ENCODE assay signal across 13 cellular contexts in the genomic region with DNA sequence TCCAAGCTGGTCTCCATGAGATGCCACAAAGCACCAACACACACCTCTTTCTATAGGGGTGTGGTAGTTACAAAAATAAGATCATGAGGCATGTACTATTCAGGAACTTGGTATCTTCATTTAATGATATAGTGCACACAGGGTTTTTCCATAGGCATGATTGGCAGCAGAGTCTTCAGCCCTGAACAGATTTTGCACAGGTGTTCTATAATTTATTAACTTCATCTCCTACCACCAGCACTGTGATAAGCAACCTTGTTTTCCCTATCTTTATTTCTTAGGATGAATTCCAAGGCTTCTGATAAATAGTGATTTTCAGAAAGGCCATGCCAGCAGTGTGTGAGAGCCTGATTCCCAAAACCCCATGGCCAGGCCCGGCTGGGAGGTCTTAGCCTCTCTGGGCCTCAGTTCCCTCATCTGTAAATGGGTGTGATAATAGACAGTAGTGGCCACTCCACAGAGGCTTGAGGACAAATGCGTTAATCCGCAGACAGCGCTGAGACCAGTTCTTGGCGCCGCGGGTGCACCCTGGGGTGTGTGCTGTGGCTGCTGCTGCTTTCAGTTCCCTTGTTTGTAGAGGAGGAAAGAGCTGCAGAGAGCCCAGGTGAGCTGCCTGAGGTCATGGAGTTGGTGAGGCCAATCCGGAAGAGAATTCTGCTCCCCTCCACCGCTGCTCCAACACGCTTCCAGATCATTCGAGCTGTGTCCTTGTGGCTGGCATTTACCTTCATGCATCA. TPM values are rescaled to one million over a fixed set of nuclear protein-coding genes. Genes with fewer than 3 reads are reported as not detected.
DNase-seq lines count a peak whose midpoint lies in the region; ATAC-seq and TF ChIP-seq lines count a peak whose summit lies in the region.
"Had no signal": no experiment of that assay in that cellular context is flagged by ENCODE, and none has a peak within 500 bp of the region (broad histone marks: within the 10 kb centered on the region; RNA-seq: fewer than 3 reads in every experiment).

No MANE protein-coding gene starts in this region.

- H3K27me3 Mint-ChIP-seq in T-helper 17 cell = no peaks in the 10 kb centered on the region
- no peaks in the 10 kb centered on the region for H3K27me3 Mint-ChIP-seq in activated CD4-positive, alpha-beta memory T cell treated with anti-CD3 and anti-CD28 coated beads for 36 hours

- H3K27ac Mint-ChIP-seq in activated naive CD4-positive, alpha-beta T cell treated with anti-CD3 and anti-CD28 coated beads, Interleukin-2, amount 50 U/mL, for 72 hours = peak overlapping the region; percentile 28 to 77
- peak overlapping the region; percentile 79 for H3K27ac Mint-ChIP-seq in T-helper 17 cell
- H3K27ac Mint-ChIP-seq in activated CD4-positive, alpha-beta memory T cell treated with anti-CD3 and anti-CD28 coated beads for 36 hours = no peak overlapping the region

- CTCF ChIA-PET in activated CD4-positive, alpha-beta memory T cell treated with anti-CD3 and anti-CD28 coated beads for 36 hours (lab: Charles Lee) = no interaction called here

- no peak for DNase-seq in activated naive CD4-positive, alpha-beta T cell treated with anti-CD3 and anti-CD28 coated beads, Interleukin-2, amount 50 U/mL, for 72 hours (ENCODE audit: low spot score in 2 of 2)
- DNase-seq in activated naive CD4-positive, alpha-beta T cell treated with anti-CD3 and anti-CD28 coated beads, Interleukin-2, amount 50 U/mL, for 16 hours = no peak
- DNase-seq in T-helper 17 cell = no peak
- no peak for DNase-seq in left lung
- DNase-seq in testis = no peak
- DNase-seq in OCI-M2 (lab: John Stamatoyannopoulos, UW; ENCODE audit: unreplicated experiment) = no peak
- DNase-seq in pons (ENCODE audit: low spot score) = no peak
- no peak for DNase-seq in activated CD4-positive, alpha-beta memory T cell treated with anti-CD3 and anti-CD28 coated beads for 36 hours
- DNase-seq: DMS 273 treated with DMSO at 0.1 percent for 48 hours, NCI-H446 treated with DMSO at 0.1 percent for 48 hours, right lobe of liver, SHP77 treated with DMSO at 0.1 percent for 48 hours had no signal

- no peaks in the 10 kb centered on the region for H3K9me3 Mint-ChIP-seq in activated naive CD4-positive, alpha-beta T cell treated with anti-CD3 and anti-CD28 coated beads, Interleukin-2, amount 50 U/mL, for 72 hours
- no peaks in the 10 kb centered on the region for H3K9me3 Mint-ChIP-seq in activated CD4-positive, alpha-beta memory T cell treated with anti-CD3 and anti-CD28 coated beads for 36 hours
- H3K9me3 Mint-ChIP-seq: brain had no signal

- H3K27ac ChIP-seq in left lung = no peak overlapping the region
- peak overlapping the region; percentile 92 to 93 for H3K27ac ChIP-seq in testis

- no peak for TF ChIP-seq POLR2A in testis (IDR thresholded peaks at IDR 0.05)

- POLR2A ChIA-PET in activated CD4-positive, alpha-beta memory T cell treated with anti-CD3 and anti-CD28 coated beads for 36 hours (lab: Charles Lee) = no interaction called here

- H3K9me3 ChIP-seq in T-helper 17 cell (ENCODE audit: control insufficient read depth, low read length, poor library complexity, severe bottlenecking) (no peaks in the 10 kb centered on the region), left lung (no peaks in the 10 kb centered on the region), testis (no peaks in the 10 kb centered on the region)
- H3K9me3 ChIP-seq: right lobe of liver had no signal

- H3K4me1 ChIP-seq in left lung (no peaks in the 10 kb centered on the region), testis (peaks cover 28% of the 10 kb centered on the region)
- H3K4me1 ChIP-seq: right lobe of liver had no signal

- peaks cover 6% of the 10 kb centered on the region for H3K4me1 Mint-ChIP-seq in T-helper 17 cell
- H3K4me1 Mint-ChIP-seq in activated CD4-positive, alpha-beta memory T cell treated with anti-CD3 and anti-CD28 coated beads for 36 hours (ENCODE audit: low read depth) = peaks cover 4% of the 10 kb centered on the region

- 87 to 90% methylated on average over 11 of the region's 11 CpGs for WGBS in testis, 2 donors

- H3K27me3 ChIP-seq in left lung (no peaks in the 10 kb centered on the region), testis (no peaks in the 10 kb centered on the region)
- H3K27me3 ChIP-seq: right lobe of liver had no signal

- H3K36me3 ChIP-seq in left lung (peaks cover 0 to 17% of the 10 kb centered on the region in 2 donors), testis (ENCODE audit: low read depth, missing control alignments) (no peaks in the 10 kb centered on the region)
- H3K36me3 ChIP-seq: right lobe of liver had no signal

- no peak overlapping the region for H3K4me3 Mint-ChIP-seq in T-helper 17 cell
- no peak overlapping the region for H3K4me3 Mint-ChIP-seq in activated CD4-positive, alpha-beta memory T cell treated with anti-CD3 and anti-CD28 coated beads for 36 hours
- H3K4me3 Mint-ChIP-seq: brain had no signal

- no peak for ATAC-seq in activated naive CD4-positive, alpha-beta T cell treated with anti-CD3 and anti-CD28 coated beads, Interleukin-2, amount 50 U/mL, for 72 hours
- peak; percentile 20 for ATAC-seq in T-helper 17 cell
- ATAC-seq in left lung = peak; percentile 39

- peaks cover 0 to 7% of the 10 kb centered on the region in 2 donors for H3K36me3 Mint-ChIP-seq in activated naive CD4-positive, alpha-beta T cell treated with anti-CD3 and anti-CD28 coated beads, Interleukin-2, amount 50 U/mL, for 72 hours
- H3K36me3 Mint-ChIP-seq in T-helper 17 cell (ENCODE audit: low read depth) = peaks cover 7% of the 10 kb centered on the region
- peaks cover 2% of the 10 kb centered on the region for H3K36me3 Mint-ChIP-seq in activated CD4-positive, alpha-beta memory T cell treated with anti-CD3 and anti-CD28 coated beads for 36 hours

- H3K4me3 ChIP-seq in left lung = no peak overlapping the region
- no peak overlapping the region for H3K4me3 ChIP-seq in testis
- H3K4me3 ChIP-seq: right lobe of liver had no signal

- intact Hi-C loops in left lung (cut with DNase I) = no loop called here
- intact Hi-C loops in testis (cut with DNase I; ENCODE audit: low total_unique reads) = no loop called here
- intact Hi-C loops in activated CD4-positive, alpha-beta memory T cell treated with anti-CD3 and anti-CD28 coated beads for 36 hours (cut with micrococcal nuclease) = no loop called here

- TF ChIP-seq CTCF in left lung (IDR thresholded peaks at IDR 0.05) (no peak), testis (IDR thresholded peaks at IDR 0.05) (no peak)

RNA-seq across cellular contexts. Expression of a gene that starts 33.1 kb away (rescaled TPM):
- total RNA-seq in activated naive CD4-positive, alpha-beta T cell treated with anti-CD3 and anti-CD28 coated beads, Interleukin-2, amount 50 U/mL, for 72 hours = 1 to 10 TPM; 2.0 to 7.2 TPM
- total RNA-seq in T-helper 17 cell (10 to 100 TPM; 18.1 to 23.1 TPM), left lung (10 to 100 TPM; 11.7 to 12.4 TPM), testis (10 to 100 TPM; 11.4 to 16.8 TPM)
- 15.9 TPM for polyA plus RNA-seq in testis (ENCODE audit: insufficient read depth, low read depth, low replicate concordance)
- 1 to 10 TPM; 6.7 to 7.0 TPM for total RNA-seq in activated CD4-positive, alpha-beta memory T cell treated with anti-CD3 and anti-CD28 coated beads for 36 hours

Comparison
In these comparisons a context has a peak if more than half of its experiments do, and no peak if none do; other contexts are left out.
1. ATAC-seq: peak in T-helper 17 cell (single experiment) and left lung (single experiment); none in activated naive CD4-positive, alpha-beta T cell treated with anti-CD3 and anti-CD28 coated beads, Interleukin-2, amount 50 U/mL, for 72 hours (0 of 2).
2. H3K27ac ChIP-seq: peak in testis (2 of 2); none in left lung (0 of 2).